Comparison of ENCODE assay signal across 25 cellular contexts in genomic region chr1:61432616-61433388, GRCh38.
"Had no signal": no experiment of that assay in that cellular context is flagged by ENCODE, and none has a peak within 500 bp of the region (broad histone marks: within the 10 kb centered on the region; RNA-seq: fewer than 3 reads in every experiment).

No MANE protein-coding gene starts in this region.

- H3K9me3 ChIP-seq: MG63 had no signal

- DNase-seq: activated CD4-positive, alpha-beta memory T cell treated with anti-CD3 and anti-CD28 coated beads for 36 hours; activated CD4-positive, alpha-beta T cell treated with anti-CD3 and anti-CD28 coated beads, Interleukin-2, amount 10 ng/mL, durations not matched to agents 7 days and 5 days; activated CD4-positive, CD25-positive, alpha-beta regulatory T cell; activated CD8-positive, alpha-beta memory T cell treated with anti-CD3 and anti-CD28 coated beads for 24 hours; activated gamma-delta T cell; activated naive CD4-positive, alpha-beta T cell treated with anti-CD3 and anti-CD28 coated beads for 36 hours; activated naive CD8-positive, alpha-beta T cell treated with anti-CD3 and anti-CD28 coated beads for 36 hours; activated T-cell treated with anti-CD3 and anti-CD28 coated beads, Interleukin-2, amount 50 U/mL, for 48 hours; anterior cingulate cortex; MG63; MV-4-11; NCI-H1092 treated with DMSO at 0.1 percent for 48 hours; NCI-H1417 treated with DMSO at 0.1 percent for 48 hours; NCI-H187 treated with DMSO at 0.1 percent for 48 hours; NCI-H2081 treated with DMSO at 0.1 percent for 48 hours; NCI-H446; NCI-H524; PC-3; SIG-M5; T-cell; T-helper 2 cell; T1000 had no signal

- H3K36me3 ChIP-seq: MG63 had no signal

- H3K4me3 ChIP-seq: MG63, SK-N-MC had no signal

- H3K27ac ChIP-seq: SK-N-MC, VCaP had no signal

- H3K27me3 ChIP-seq: MG63 had no signal

- ATAC-seq: activated T-helper 17 cell treated with anti-CD3 and anti-CD28 coated beads, Interleukin-2, amount 50 U/mL, for 72 hours; PC-3; T-cell had no signal
